19 cellular contexts compared by ENCODE assay signal in the genomic region with DNA sequence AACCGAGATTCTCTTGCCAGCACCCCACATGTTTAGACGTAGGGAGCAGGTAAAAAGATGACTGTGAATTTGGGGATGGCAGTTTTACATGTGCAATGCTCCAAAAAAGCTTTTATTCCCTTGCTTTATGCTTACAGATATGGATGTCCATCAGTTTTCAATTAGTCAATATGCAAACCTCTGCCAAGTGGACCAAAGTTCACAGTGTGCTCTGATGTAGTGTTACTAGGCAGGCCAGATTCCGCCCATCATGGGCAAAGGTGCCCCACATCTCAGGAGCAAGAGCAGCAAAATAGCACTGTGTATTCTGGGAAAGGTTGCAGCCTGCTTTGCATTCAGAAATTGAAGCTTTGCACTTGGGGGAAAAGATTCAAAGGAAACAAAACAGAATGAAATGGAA.
"Had no signal": no experiment of that assay in that cellular context is flagged by ENCODE, and none has a peak within 500 bp of the region (broad histone marks: within the 10 kb centered on the region; RNA-seq: fewer than 3 reads in every experiment).

No MANE protein-coding gene starts in this region.

- H3K36me3 Mint-ChIP-seq: activated CD4-positive, alpha-beta memory T cell treated with anti-CD3 and anti-CD28 coated beads for 36 hours; activated CD8-positive, alpha-beta memory T cell treated with anti-CD3 and anti-CD28 coated beads, Interleukin-2, amount 10 ng/mL, durations not matched to agents 7 days and 5 days; activated naive CD8-positive, alpha-beta T cell; T-cell had no signal

- H3K4me1 ChIP-seq: gastrocnemius medialis, lower lobe of right lung had no signal

- DNase-seq: activated CD4-positive, alpha-beta memory T cell treated with anti-CD3 and anti-CD28 coated beads for 36 hours; activated CD4-positive, alpha-beta T cell treated with anti-CD3 and anti-CD28 coated beads for 4 hours; activated CD8-positive, alpha-beta memory T cell treated with anti-CD3 and anti-CD28 coated beads, Interleukin-2, amount 10 ng/mL, durations not matched to agents 7 days and 5 days; amniotic stem cell; effector memory CD8-positive, alpha-beta T cell; gastrocnemius medialis; heart right ventricle; immature natural killer cell; kidney glomerular epithelial cell; lower lobe of right lung; stimulated activated CD4-positive, alpha-beta T cell treated with anti-CD3 and anti-CD28 coated beads, Interleukin-12 subunit alpha, Interleukin-12 subunit beta, amount 100 ng/mL, for 4 hours; stimulated activated CD4-positive, alpha-beta T cell treated with anti-CD3 and anti-CD28 coated beads, Interleukin-1b, Interleukin-23, amount 100 ng/mL, for 48 hours; stimulated activated CD8-positive, alpha-beta memory T cell treated with anti-CD3 and anti-CD28 coated beads, Interleukin-4, amount 100 ng/mL, for 48 hours; stimulated activated naive CD4-positive, alpha-beta T cell; T-cell had no signal

- H3K4me3 ChIP-seq: cardiac muscle cell, gastrocnemius medialis, heart right ventricle, lower lobe of right lung had no signal

- H3K4me1 Mint-ChIP-seq: activated CD8-positive, alpha-beta memory T cell treated with anti-CD3 and anti-CD28 coated beads, Interleukin-2, amount 10 ng/mL, durations not matched to agents 7 days and 5 days; immature natural killer cell; nephron; T-cell had no signal

- H3K27ac ChIP-seq: cardiac muscle cell, gastrocnemius medialis, heart right ventricle, lower lobe of right lung had no signal

- H3K4me3 Mint-ChIP-seq: activated CD4-positive, alpha-beta memory T cell treated with anti-CD3 and anti-CD28 coated beads for 36 hours; activated CD8-positive, alpha-beta memory T cell treated with anti-CD3 and anti-CD28 coated beads, Interleukin-2, amount 10 ng/mL, durations not matched to agents 7 days and 5 days; activated naive CD8-positive, alpha-beta T cell; effector memory CD8-positive, alpha-beta T cell; immature natural killer cell; nephron; T-cell; WTC11 had no signal

- H3K36me3 ChIP-seq: cardiac muscle cell, gastrocnemius medialis, heart right ventricle, lower lobe of right lung had no signal

- H3K9me3 Mint-ChIP-seq: activated CD4-positive, alpha-beta memory T cell treated with anti-CD3 and anti-CD28 coated beads for 36 hours; effector memory CD8-positive, alpha-beta T cell; immature natural killer cell had no signal

- H3K27me3 Mint-ChIP-seq: activated CD4-positive, alpha-beta memory T cell treated with anti-CD3 and anti-CD28 coated beads for 36 hours; effector memory CD8-positive, alpha-beta T cell; T-cell had no signal

- H3K9me3 ChIP-seq: gastrocnemius medialis, lower lobe of right lung had no signal

- H3K27ac Mint-ChIP-seq: activated CD4-positive, alpha-beta memory T cell treated with anti-CD3 and anti-CD28 coated beads for 36 hours; activated CD8-positive, alpha-beta memory T cell treated with anti-CD3 and anti-CD28 coated beads, Interleukin-2, amount 10 ng/mL, durations not matched to agents 7 days and 5 days; activated naive CD8-positive, alpha-beta T cell; effector memory CD8-positive, alpha-beta T cell; immature natural killer cell; nephron; T-cell; WTC11 had no signal

- ATAC-seq: activated CD8-positive, alpha-beta memory T cell treated with anti-CD3 and anti-CD28 coated beads, Interleukin-2, amount 10 ng/mL, durations not matched to agents 7 days and 5 days; effector memory CD8-positive, alpha-beta T cell; gastrocnemius medialis; heart right ventricle; lower lobe of right lung; T-cell; WTC11 had no signal

- H3K27me3 ChIP-seq: cardiac muscle cell, gastrocnemius medialis, heart right ventricle had no signal
